In genomic region chr10:60816624-60817023, GRCh38 we compare ENCODE assay signal across 8 cellular contexts. TPM values are rescaled to one million over a fixed set of nuclear protein-coding genes. Genes with fewer than 3 reads are reported as not detected.
A peak's percentile ranks its signal among the peaks of the same experiment; 100 is the strongest.
DNase-seq lines count a peak whose midpoint lies in the region; ATAC-seq and TF ChIP-seq lines count a peak whose summit lies in the region.

No MANE protein-coding gene starts in this region.

- H3K4me1 Mint-ChIP-seq in activated CD8-positive, alpha-beta T cell treated with anti-CD3 and anti-CD28 coated beads for 36 hours (ENCODE audit: low read depth): no peaks in the 10 kb centered on the region

- peak; percentile 67 for ATAC-seq in GM19023 (IDR thresholded peaks at IDR 0.05; ENCODE audit: unreplicated experiment)
- peak; percentile 64 for ATAC-seq in HG03108 (IDR thresholded peaks at IDR 0.05; ENCODE audit: unreplicated experiment)
- peak; percentile 85 for ATAC-seq in activated CD8-positive, alpha-beta T cell treated with anti-CD3 and anti-CD28 coated beads for 36 hours
- no peak for ATAC-seq in HG03460 (IDR thresholded peaks at IDR 0.05; ENCODE audit: unreplicated experiment)

- no peak overlapping the region for H3K4me3 Mint-ChIP-seq in activated CD8-positive, alpha-beta T cell treated with anti-CD3 and anti-CD28 coated beads for 36 hours

- H3K36me3 Mint-ChIP-seq in activated CD8-positive, alpha-beta T cell treated with anti-CD3 and anti-CD28 coated beads for 36 hours (ENCODE audit: low read depth): no peaks in the 10 kb centered on the region

- H3K27ac Mint-ChIP-seq in activated CD8-positive, alpha-beta T cell treated with anti-CD3 and anti-CD28 coated beads for 36 hours: no peak overlapping the region

- DNase-seq in DMS153 (lab: John Stamatoyannopoulos, UW): peak; percentile 28
- DNase-seq in NCI-H2227 treated with DMSO at 0.1 percent for 48 hours (lab: John Stamatoyannopoulos, UW): peak; percentile 65
- DNase-seq in activated CD8-positive, alpha-beta T cell treated with anti-CD3 and anti-CD28 coated beads for 36 hours: peak; percentile 33
- DNase-seq in foreskin melanocyte: peak; percentile 75
- peak in 35 of 56 donors; percentile 3 to 73 (median 23) for DNase-seq in nucleus accumbens (lab: John Stamatoyannopoulos, UW)

- TF ChIP-seq CTCF in activated CD8-positive, alpha-beta T cell treated with anti-CD3 and anti-CD28 coated beads for 36 hours (IDR thresholded peaks at IDR 0.05): peak; percentile 88

- POLR2A ChIA-PET in activated CD8-positive, alpha-beta T cell treated with anti-CD3 and anti-CD28 coated beads for 36 hours (lab: Charles Lee): no interaction called here

- CTCF ChIA-PET in activated CD8-positive, alpha-beta T cell treated with anti-CD3 and anti-CD28 coated beads for 36 hours (lab: Charles Lee): interaction anchor here (0.6 to 1.7 kb wide), 11 partner anchors 8 to 916 kb away, joined by 3 to 4 read pairs (median 4); no protein-coding TSS in a partner anchor

- no peaks in the 10 kb centered on the region for H3K9me3 Mint-ChIP-seq in activated CD8-positive, alpha-beta T cell treated with anti-CD3 and anti-CD28 coated beads for 36 hours

- H3K27me3 Mint-ChIP-seq in activated CD8-positive, alpha-beta T cell treated with anti-CD3 and anti-CD28 coated beads for 36 hours: no peaks in the 10 kb centered on the region

- intact Hi-C loops in activated CD8-positive, alpha-beta T cell treated with anti-CD3 and anti-CD28 coated beads for 36 hours (cut with micrococcal nuclease): loop anchor here (2.0 to 5.0 kb wide), 2 partner anchors 148 to 466 kb away; no protein-coding TSS in a partner anchor

RNA-seq across cellular contexts. Expression of gene CDK1, which starts 38.3 kb away (rescaled TPM):
- 100 to 1,000 TPM; 108 to 112 TPM for total RNA-seq in activated CD8-positive, alpha-beta T cell treated with anti-CD3 and anti-CD28 coated beads for 36 hours

Comparison
In these comparisons a context has a peak if more than half of its experiments do, and no peak if none do; other contexts are left out.
1. DNase-seq: peak in every context shown above with its lines; median percentile 75 in foreskin melanocyte; 65 in NCI-H2227 treated with DMSO at 0.1 percent for 48 hours; 33 in activated CD8-positive, alpha-beta T cell treated with anti-CD3 and anti-CD28 coated beads for 36 hours; 28 in DMS153; 23 in nucleus accumbens.